ENCODE assay signal across 1 cellular context in the genomic region with DNA sequence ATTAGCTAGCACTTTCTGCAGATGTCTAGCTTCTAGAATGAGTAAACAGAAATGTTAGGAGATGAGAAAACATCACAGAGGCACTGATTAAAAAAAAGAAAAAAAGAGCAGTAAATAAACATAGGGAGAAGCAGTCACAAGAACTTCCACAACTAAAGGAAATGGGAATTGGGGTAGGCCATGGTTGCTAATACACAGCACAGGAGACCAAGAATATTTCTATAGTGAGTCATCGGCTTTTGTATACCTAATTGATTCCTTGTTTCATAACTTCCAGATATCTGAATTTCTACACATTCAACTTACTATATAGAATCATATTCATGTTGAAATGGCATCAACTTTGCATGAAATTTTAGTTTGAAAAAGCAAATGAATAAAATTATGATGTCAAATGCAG.
TF ChIP-seq lines count a peak whose summit lies in the region.

No MANE protein-coding gene starts in this region.

TF ChIP-seq in HepG2, 621 proteins besides CTCF, POLR2A, EP300 and RAD21:
- TF ChIP-seq, protein P1, sequence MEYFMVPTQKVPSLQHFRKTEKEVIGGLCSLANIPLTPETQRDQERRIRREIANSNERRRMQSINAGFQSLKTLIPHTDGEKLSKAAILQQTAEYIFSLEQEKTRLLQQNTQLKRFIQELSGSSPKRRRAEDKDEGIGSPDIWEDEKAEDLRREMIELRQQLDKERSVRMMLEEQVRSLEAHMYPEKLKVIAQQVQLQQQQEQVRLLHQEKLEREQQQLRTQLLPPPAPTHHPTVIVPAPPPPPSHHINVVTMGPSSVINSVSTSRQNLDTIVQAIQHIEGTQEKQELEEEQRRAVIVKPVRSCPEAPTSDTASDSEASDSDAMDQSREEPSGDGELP (IDR thresholded peaks at IDR 0.05; ENCODE audit: borderline replicate concordance, low read depth), result no peak
- TF ChIP-seq, protein P2, sequence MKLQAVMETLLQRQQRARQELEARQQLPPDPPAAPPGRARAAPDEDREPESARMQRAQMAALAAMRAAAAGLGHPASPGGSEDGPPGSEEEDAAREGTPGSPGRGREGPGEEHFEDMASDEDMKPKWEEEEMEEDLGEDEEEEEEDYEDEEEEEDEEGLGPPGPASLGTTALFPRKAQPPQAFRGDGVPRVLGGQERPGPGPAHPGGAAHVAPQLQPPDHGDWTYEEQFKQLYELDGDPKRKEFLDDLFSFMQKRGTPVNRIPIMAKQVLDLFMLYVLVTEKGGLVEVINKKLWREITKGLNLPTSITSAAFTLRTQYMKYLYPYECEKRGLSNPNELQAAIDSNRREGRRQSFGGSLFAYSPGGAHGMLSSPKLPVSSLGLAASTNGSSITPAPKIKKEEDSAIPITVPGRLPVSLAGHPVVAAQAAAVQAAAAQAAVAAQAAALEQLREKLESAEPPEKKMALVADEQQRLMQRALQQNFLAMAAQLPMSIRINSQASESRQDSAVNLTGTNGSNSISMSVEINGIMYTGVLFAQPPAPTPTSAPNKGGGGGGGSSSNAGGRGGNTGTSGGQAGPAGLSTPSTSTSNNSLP (IDR thresholded peaks at IDR 0.05; ENCODE audit: low read depth, low read length), result peak; percentile 36; the same call in 1 of the 2 replicates
- TF ChIP-seq FOXA3 (CRISPR knock-in tag; IDR thresholded peaks at IDR 0.05), result 0 out of 2 replicates have a peak, but pooled peaks have one; percentile 16
- TF ChIP-seq FOSL2 (CRISPR knock-in tag; IDR thresholded peaks at IDR 0.05), result peak; percentile 41; the same call in 1 of the 2 replicates
- TF ChIP-seq REXO4 (CRISPR knock-in tag; IDR thresholded peaks at IDR 0.05; ENCODE audit: borderline replicate concordance), result no peak
- TF ChIP-seq, protein P3, sequence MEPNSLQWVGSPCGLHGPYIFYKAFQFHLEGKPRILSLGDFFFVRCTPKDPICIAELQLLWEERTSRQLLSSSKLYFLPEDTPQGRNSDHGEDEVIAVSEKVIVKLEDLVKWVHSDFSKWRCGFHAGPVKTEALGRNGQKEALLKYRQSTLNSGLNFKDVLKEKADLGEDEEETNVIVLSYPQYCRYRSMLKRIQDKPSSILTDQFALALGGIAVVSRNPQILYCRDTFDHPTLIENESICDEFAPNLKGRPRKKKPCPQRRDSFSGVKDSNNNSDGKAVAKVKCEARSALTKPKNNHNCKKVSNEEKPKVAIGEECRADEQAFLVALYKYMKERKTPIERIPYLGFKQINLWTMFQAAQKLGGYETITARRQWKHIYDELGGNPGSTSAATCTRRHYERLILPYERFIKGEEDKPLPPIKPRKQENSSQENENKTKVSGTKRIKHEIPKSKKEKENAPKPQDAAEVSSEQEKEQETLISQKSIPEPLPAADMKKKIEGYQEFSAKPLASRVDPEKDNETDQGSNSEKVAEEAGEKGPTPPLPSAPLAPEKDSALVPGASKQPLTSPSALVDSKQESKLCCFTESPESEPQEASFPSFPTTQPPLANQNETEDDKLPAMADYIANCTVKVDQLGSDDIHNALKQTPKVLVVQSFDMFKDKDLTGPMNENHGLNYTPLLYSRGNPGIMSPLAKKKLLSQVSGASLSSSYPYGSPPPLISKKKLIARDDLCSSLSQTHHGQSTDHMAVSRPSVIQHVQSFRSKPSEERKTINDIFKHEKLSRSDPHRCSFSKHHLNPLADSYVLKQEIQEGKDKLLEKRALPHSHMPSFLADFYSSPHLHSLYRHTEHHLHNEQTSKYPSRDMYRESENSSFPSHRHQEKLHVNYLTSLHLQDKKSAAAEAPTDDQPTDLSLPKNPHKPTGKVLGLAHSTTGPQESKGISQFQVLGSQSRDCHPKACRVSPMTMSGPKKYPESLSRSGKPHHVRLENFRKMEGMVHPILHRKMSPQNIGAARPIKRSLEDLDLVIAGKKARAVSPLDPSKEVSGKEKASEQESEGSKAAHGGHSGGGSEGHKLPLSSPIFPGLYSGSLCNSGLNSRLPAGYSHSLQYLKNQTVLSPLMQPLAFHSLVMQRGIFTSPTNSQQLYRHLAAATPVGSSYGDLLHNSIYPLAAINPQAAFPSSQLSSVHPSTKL (CRISPR knock-in tag; IDR thresholded peaks at IDR 0.05), result peak; percentile 38; the same call in 1 of the 2 replicates
